ENCODE assay signal across 16 cellular contexts in genomic region chr14:63890553-63890952, GRCh38. TPM values are rescaled to one million over a fixed set of nuclear protein-coding genes. Genes with fewer than 3 reads are reported as not detected.
DNase-seq lines count a peak whose midpoint lies in the region; ATAC-seq, FAIRE-seq and TF ChIP-seq lines count a peak whose summit lies in the region.
"Had no signal": no experiment of that assay in that cellular context is flagged by ENCODE, and none has a peak within 500 bp of the region (broad histone marks: within the 10 kb centered on the region; RNA-seq: fewer than 3 reads in every experiment).

No MANE protein-coding gene starts in this region.

- no peak for TF ChIP-seq EP300 in SK-N-SH (IDR thresholded peaks at IDR 0.05; ENCODE audit: borderline replicate concordance in 1 of 2, low read depth in 1 of 2, low read length in 1 of 2)

- POLR2A ChIA-PET in SK-N-SH (lab: Yijun Ruan, JAX) = no interaction called here

- intact Hi-C loops in body of pancreas (cut with DNase I) (no loop called here), kidney (cut with DNase I) (no loop called here), thyroid gland (cut with DNase I) (no loop called here), left colon (cut with DNase I, micrococcal nuclease) (no loop called here)

- H3K4me3 ChIP-seq in body of pancreas (no peak overlapping the region), kidney (ENCODE audit: low read length in 2 of 2) (peak overlapping the region in 1 of 2 donors; percentile 15), thyroid gland (replicated peaks in 1 of 3) (no peak overlapping the region), small intestine (ENCODE audit: low read depth in 1 of 2, low read length in 2 of 2) (no peak overlapping the region), SK-N-SH (ENCODE audit: low read depth in 2 of 2, low read length in 1 of 2) (no peak overlapping the region)
- H3K4me3 ChIP-seq: A549, cardiac muscle cell had no signal

- H3K9me3 ChIP-seq in body of pancreas = no peaks in the 10 kb centered on the region
- no peaks in the 10 kb centered on the region for H3K9me3 ChIP-seq in kidney (ENCODE audit: control insufficient read depth in 1 of 2, low read length in 2 of 2)
- no peaks in the 10 kb centered on the region for H3K9me3 ChIP-seq in thyroid gland
- H3K9me3 ChIP-seq in small intestine (ENCODE audit: control insufficient read depth, low read depth) = no peaks in the 10 kb centered on the region
- H3K9me3 ChIP-seq in SK-N-SH = no peaks in the 10 kb centered on the region
- H3K9me3 ChIP-seq: A549 had no signal

- no peak for FAIRE-seq in kidney (lab: Jason Lieb, UNC)
- FAIRE-seq in small intestine (lab: Jason Lieb, UNC) = no peak
- FAIRE-seq: A549, islet of Langerhans had no signal

- ATAC-seq in body of pancreas (no peak), left colon (no peak)
- ATAC-seq: A549 had no signal

- CTCF ChIA-PET in SK-N-SH (lab: Yijun Ruan, JAX) = interaction anchor here (1.2 kb wide), 1 partner anchor 9 kb away, joined by 7 read pairs; no protein-coding TSS in a partner anchor

- H3K36me3 ChIP-seq in body of pancreas (replicated peaks in 1 of 2; ENCODE audit: insufficient read depth in 1 of 2, low read depth in 2 of 2) (no peaks in the 10 kb centered on the region), kidney (ENCODE audit: control insufficient read depth in 1 of 2, insufficient read depth in 2 of 2, low read length in 2 of 2) (no peaks in the 10 kb centered on the region), thyroid gland (no peaks in the 10 kb centered on the region), small intestine (ENCODE audit: control insufficient read depth in 2 of 2, insufficient read depth in 2 of 2, low read length in 2 of 2) (no peaks in the 10 kb centered on the region), SK-N-SH (replicated peaks in 1 of 2; ENCODE audit: control insufficient read depth in 1 of 2, insufficient read depth in 2 of 2, low read length in 1 of 2) (no peaks in the 10 kb centered on the region)
- H3K36me3 ChIP-seq: cardiac muscle cell had no signal

- no peaks in the 10 kb centered on the region for H4K20me1 ChIP-seq in SK-N-SH (ENCODE audit: insufficient read depth)

- H3K9ac ChIP-seq in kidney (ENCODE audit: low read length in 2 of 2) = peak overlapping the region; percentile 15 to 30
- H3K9ac ChIP-seq in SK-N-SH = no peak overlapping the region

- H3K9me2 ChIP-seq in SK-N-SH = no peaks in the 10 kb centered on the region

- H3K27me3 ChIP-seq in body of pancreas = no peaks in the 10 kb centered on the region
- no peaks in the 10 kb centered on the region for H3K27me3 ChIP-seq in thyroid gland
- no peaks in the 10 kb centered on the region for H3K27me3 ChIP-seq in small intestine (ENCODE audit: control insufficient read depth in 2 of 2, insufficient read depth in 2 of 2, low read length in 2 of 2)
- no peaks in the 10 kb centered on the region for H3K27me3 ChIP-seq in SK-N-SH (ENCODE audit: insufficient read depth)
- H3K27me3 ChIP-seq: cardiac muscle cell had no signal

- H3K4me2 ChIP-seq in SK-N-SH = no peak overlapping the region
- H3K4me2 ChIP-seq: A549 had no signal

- H3F3A ChIP-seq in SK-N-SH (replicated peaks; ENCODE audit: insufficient read depth) = peaks cover 20% of the 10 kb centered on the region

- peaks cover 3% of the 10 kb centered on the region; the same call in 1 of the 2 replicates for H3K79me2 ChIP-seq in SK-N-SH (ENCODE audit: insufficient read depth)

- WGBS in body of pancreas, 2 donors = 43 to 48% methylated on average over 1 of the region's 1 CpG
- 86 to 88% methylated on average over 1 of the region's 1 CpG for WGBS in thyroid gland, 2 donors
- 62 to 73% (median 71%) methylated on average over 1 of the region's 1 CpG for WGBS in small intestine, 3 donors
- 100% methylated on average over 1 of the region's 1 CpG for WGBS in SK-N-SH (ENCODE audit: low lambda C conversion rate)

- H3K27ac ChIP-seq in body of pancreas = peak overlapping the region; percentile 0 to 73 (median 65)
- H3K27ac ChIP-seq in kidney (ENCODE audit: low read depth in 2 of 2, low read length in 2 of 2) = peak overlapping the region; percentile 84 to 89
- peak overlapping the region; percentile 52 to 85 (median 84) for H3K27ac ChIP-seq in thyroid gland
- H3K27ac ChIP-seq in small intestine (ENCODE audit: low read depth in 1 of 2, low read length in 1 of 2) = peak overlapping the region in 1 of 2 donors; percentile 31
- peak overlapping the region in 1 of 2 experiments; percentile 71; a peak in 2 of 4 replicates for H3K27ac ChIP-seq in SK-N-SH (ENCODE audit: low read depth in 2 of 2, low read length in 1 of 2)
- H3K27ac ChIP-seq: cardiac muscle cell had no signal

- DNase-seq in NCI-H526 treated with DMSO at 0.1 percent for 48 hours (lab: John Stamatoyannopoulos, UW) = peak; percentile 4
- DNase-seq in NCI-H526 (lab: John Stamatoyannopoulos, UW) = no peak
- DNase-seq in body of pancreas = peak in 3 of 4 donors; percentile 38 to 57 (median 51)
- no peak for DNase-seq in kidney
- no peak for DNase-seq in thyroid gland
- no peak for DNase-seq in small intestine
- DNase-seq in SK-N-SH = no peak
- no peak for DNase-seq in left colon
- DNase-seq: activated CD4-positive, alpha-beta T cell treated with anti-CD3 and anti-CD28 coated beads, Interleukin-2, amount 50 U/mL, for 48 hours; activated effector memory CD4-positive, alpha-beta T cell treated with Interleukin-2 at 50 U/mL for 16 hours; KG1; NCI-H1930; trophoblast cell had no signal

- no peak for TF ChIP-seq POLR2A in body of pancreas (IDR thresholded peaks at IDR 0.05)
- TF ChIP-seq POLR2A in thyroid gland (IDR thresholded peaks at IDR 0.05) = no peak

- no peak overlapping the region for H2AFZ ChIP-seq in SK-N-SH (ENCODE audit: low read depth)

- no peak for TF ChIP-seq CTCF in body of pancreas (IDR thresholded peaks at IDR 0.05)
- no peak for TF ChIP-seq CTCF in kidney (IDR thresholded peaks at IDR 0.05; ENCODE audit: borderline replicate concordance, extremely low read depth, insufficient read depth)
- TF ChIP-seq CTCF in thyroid gland (IDR thresholded peaks at IDR 0.05) = no peak
- no peak for TF ChIP-seq CTCF in SK-N-SH (IDR thresholded peaks at IDR 0.05)

- H3K4me1 ChIP-seq in body of pancreas = peaks cover 64% of the 10 kb centered on the region
- H3K4me1 ChIP-seq in kidney (ENCODE audit: control insufficient read depth in 1 of 2, insufficient read depth in 1 of 2, low read depth in 1 of 2, low read length in 2 of 2) = peaks cover 35 to 69% of the 10 kb centered on the region in 2 donors
- peaks cover 61 to 62% of the 10 kb centered on the region in 2 donors for H3K4me1 ChIP-seq in thyroid gland
- peaks cover 0 to 4% of the 10 kb centered on the region in 2 donors for H3K4me1 ChIP-seq in small intestine (ENCODE audit: control insufficient read depth in 2 of 2, insufficient read depth in 1 of 2, low read depth in 1 of 2, low read length in 1 of 2)
- H3K4me1 ChIP-seq in SK-N-SH (ENCODE audit: control insufficient read depth in 1 of 2, insufficient read depth in 2 of 2, low read depth in 1 of 2, low read length in 1 of 2) = peaks cover 19 to 24% of the 10 kb centered on the region in 2 experiments

- no peak for TF ChIP-seq RAD21 in SK-N-SH (IDR thresholded peaks at IDR 0.05; ENCODE audit: low read length)

TF ChIP-seq in SK-N-SH, 30 proteins besides CTCF, POLR2A, EP300 and RAD21:
- TF ChIP-seq CHD2 (IDR thresholded peaks at IDR 0.05; ENCODE audit: low read length, partially characterized antibody) = no peak
- no peak for TF ChIP-seq RFX5 (IDR thresholded peaks at IDR 0.05; ENCODE audit: low read length)
- TF ChIP-seq NFIC (IDR thresholded peaks at IDR 0.05; ENCODE audit: borderline replicate concordance) = no peak
- TF ChIP-seq POLR2AphosphoS5 (IDR thresholded peaks at IDR 0.05; ENCODE audit: low read depth, low read length) = no peak
- TF ChIP-seq IRF3 (IDR thresholded peaks at IDR 0.05; ENCODE audit: low read depth, low read length) = no peak
- TF ChIP-seq ELF1 (IDR thresholded peaks at IDR 0.05) = no peak
- no peak for TF ChIP-seq TCF12 (IDR thresholded peaks at IDR 0.05)

RNA-seq across cellular contexts. Expression of gene SYNE2, which starts 37.7 kb away (rescaled TPM):
- total RNA-seq in body of pancreas = 100 to 1,000 TPM; 163 to 240 TPM
- 461 TPM for total RNA-seq in kidney
- polyA plus RNA-seq in kidney (ENCODE audit: insufficient read depth, low read depth, low replicate concordance) = 65.9 TPM
- 100 to 1,000 TPM; 314 to 379 (median 342) TPM for total RNA-seq in thyroid gland
- polyA plus RNA-seq in small intestine = 10 to 100 TPM; 13.8 to 35.0 (median 30.9) TPM
- 6.5 and 7.1 TPM in 2 replicates for polyA plus RNA-seq in SK-N-SH (2012; rRNA removed)
- polyA plus RNA-seq in SK-N-SH (2012; cell fraction: cytosol; rRNA removed) = 3.6 and 4.7 TPM in 2 replicates
- polyA plus RNA-seq in SK-N-SH (2012; cell fraction: nucleus; rRNA removed) = 18.8 and 21.3 TPM in 2 replicates
- 100 to 1,000 TPM; 137 to 189 TPM for total RNA-seq in left colon

Comparison
In these comparisons a context has a peak if more than half of its experiments do, and no peak if none do; other contexts are left out.
1. DNase-seq: peak in NCI-H526 treated with DMSO at 0.1 percent for 48 hours (single experiment) and body of pancreas (3 of 4); none in NCI-H526 (0 of 2), kidney (single experiment), thyroid gland (0 of 2), small intestine (single experiment), SK-N-SH (single experiment) and left colon (0 of 2).